In the genomic region with DNA sequence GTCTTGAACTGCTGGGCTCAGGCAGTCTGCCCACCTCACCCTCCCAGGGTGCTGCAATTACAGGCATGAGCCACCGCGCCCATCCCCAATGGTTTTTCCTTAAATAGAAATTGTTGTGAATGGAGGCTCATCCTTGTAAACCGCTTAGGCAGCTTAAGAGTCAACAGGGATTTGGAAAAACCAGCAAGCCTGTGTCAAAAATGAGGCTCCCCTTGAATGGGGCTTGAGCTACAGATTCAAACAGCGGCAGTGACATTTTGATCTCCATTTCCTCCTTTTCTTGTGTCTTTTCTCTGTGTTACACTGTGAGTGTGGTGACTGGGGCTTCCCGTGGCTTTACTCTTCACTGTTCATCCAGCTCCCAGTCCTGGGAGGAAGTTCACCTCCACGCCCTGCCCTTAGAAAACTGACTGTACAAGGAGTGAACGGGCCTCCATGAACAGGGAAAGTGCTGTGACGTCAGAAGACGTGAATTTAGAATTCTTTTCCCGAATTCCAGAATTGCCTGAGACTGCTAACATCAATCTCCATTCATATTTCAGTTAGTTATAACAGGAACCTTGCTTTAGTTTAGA, we compare ENCODE assay signal across 11 cellular contexts. TPM values are rescaled to one million over a fixed set of nuclear protein-coding genes. Genes with fewer than 3 reads are reported as not detected.
DNase-seq lines count a peak whose midpoint lies in the region; ATAC-seq and TF ChIP-seq lines count a peak whose summit lies in the region.
"Had no signal": no experiment of that assay in that cellular context is flagged by ENCODE, and none has a peak within 500 bp of the region (broad histone marks: within the 10 kb centered on the region; RNA-seq: fewer than 3 reads in every experiment).

No MANE protein-coding gene starts in this region.

- H3K4me3 ChIP-seq in stomach = no peak overlapping the region
- H3K4me3 ChIP-seq: GM23338 had no signal

- peak overlapping the region; percentile 72 for H3K27ac Mint-ChIP-seq in activated CD4-positive, alpha-beta T cell treated with anti-CD3 and anti-CD28 coated beads, Interleukin-2, amount 10 ng/mL, durations not matched to agents 24 days and 14 days
- peak overlapping the region; percentile 72 for H3K27ac Mint-ChIP-seq in activated CD8-positive, alpha-beta T cell treated with anti-CD3 and anti-CD28 coated beads, Interleukin-2, amount 10 ng/mL, durations not matched to agents 7 days and 5 days
- peak overlapping the region in 4 of 6 donors; percentile 24 to 76 (median 62) for H3K27ac Mint-ChIP-seq in immature natural killer cell
- H3K27ac Mint-ChIP-seq: GM23338 had no signal

- H3K4me1 Mint-ChIP-seq in activated CD4-positive, alpha-beta T cell treated with anti-CD3 and anti-CD28 coated beads, Interleukin-2, amount 10 ng/mL, durations not matched to agents 24 days and 14 days = peaks cover 27% of the 10 kb centered on the region
- H3K4me1 Mint-ChIP-seq in activated CD8-positive, alpha-beta T cell treated with anti-CD3 and anti-CD28 coated beads, Interleukin-2, amount 10 ng/mL, durations not matched to agents 7 days and 5 days (ENCODE audit: low read depth) = peaks cover 49% of the 10 kb centered on the region
- H3K4me1 Mint-ChIP-seq in immature natural killer cell = peaks cover 12 to 25% of the 10 kb centered on the region in 2 donors
- H3K4me1 Mint-ChIP-seq: GM23338 had no signal

- peak overlapping the region; percentile 58 to 82 (median 75) for H3K27ac ChIP-seq in stomach

- TF ChIP-seq POLR2A in stomach (IDR thresholded peaks at IDR 0.05) = no peak

- no peak for DNase-seq in activated CD4-positive, alpha-beta T cell treated with anti-CD3 and anti-CD28 coated beads, Interleukin-2, amount 10 ng/mL, durations not matched to agents 24 days and 14 days
- no peak for DNase-seq in activated CD4-positive, alpha-beta T cell treated with anti-CD3 and anti-CD28 coated beads for 48 hours
- no peak for DNase-seq in activated CD8-positive, alpha-beta T cell treated with anti-CD3 and anti-CD28 coated beads, Interleukin-2, amount 10 ng/mL, durations not matched to agents 7 days and 5 days
- DNase-seq in immature natural killer cell (no peak), stomach (no peak)
- DNase-seq: cerebellar nuclear complex, NCI-H446 had no signal

- H3K36me3 Mint-ChIP-seq in activated CD4-positive, alpha-beta T cell treated with anti-CD3 and anti-CD28 coated beads, Interleukin-2, amount 10 ng/mL, durations not matched to agents 24 days and 14 days (ENCODE audit: low read depth) = peaks cover 78% of the 10 kb centered on the region
- peaks cover 84% of the 10 kb centered on the region for H3K36me3 Mint-ChIP-seq in activated CD8-positive, alpha-beta T cell treated with anti-CD3 and anti-CD28 coated beads, Interleukin-2, amount 10 ng/mL, durations not matched to agents 7 days and 5 days (ENCODE audit: low read depth)
- peaks cover 27 to 63% (median 27%) of the 10 kb centered on the region in 3 donors for H3K36me3 Mint-ChIP-seq in immature natural killer cell

- CTCF ChIA-PET in activated CD8-positive, alpha-beta T cell treated with anti-CD3 and anti-CD28 coated beads, Interleukin-2, amount 10 ng/mL, durations not matched to agents 7 days and 5 days (lab: Charles Lee) = interaction anchor here (1.1 to 3.4 kb wide), 6 partner anchors 11 to 85 kb away, joined by 3 to 31 read pairs (median 6); no protein-coding TSS in a partner anchor

- WGBS in stomach, 5 donors = 61 to 66% (median 63%) methylated on average over 10 of the region's 10 CpGs

- no peaks in the 10 kb centered on the region for H3K9me3 Mint-ChIP-seq in activated CD4-positive, alpha-beta T cell treated with anti-CD3 and anti-CD28 coated beads, Interleukin-2, amount 10 ng/mL, durations not matched to agents 24 days and 14 days
- no peaks in the 10 kb centered on the region for H3K9me3 Mint-ChIP-seq in activated CD8-positive, alpha-beta T cell treated with anti-CD3 and anti-CD28 coated beads, Interleukin-2, amount 10 ng/mL, durations not matched to agents 7 days and 5 days (ENCODE audit: insufficient read depth)
- H3K9me3 Mint-ChIP-seq in immature natural killer cell = no peaks in the 10 kb centered on the region
- H3K9me3 Mint-ChIP-seq: GM23338 had no signal

- no peaks in the 10 kb centered on the region for H3K27me3 Mint-ChIP-seq in activated CD4-positive, alpha-beta T cell treated with anti-CD3 and anti-CD28 coated beads, Interleukin-2, amount 10 ng/mL, durations not matched to agents 24 days and 14 days
- no peaks in the 10 kb centered on the region for H3K27me3 Mint-ChIP-seq in activated CD8-positive, alpha-beta T cell treated with anti-CD3 and anti-CD28 coated beads, Interleukin-2, amount 10 ng/mL, durations not matched to agents 7 days and 5 days (ENCODE audit: low read depth)
- H3K27me3 Mint-ChIP-seq in immature natural killer cell (ENCODE audit: low read depth in 3 of 3) = no peaks in the 10 kb centered on the region

- H3K9me3 ChIP-seq in stomach = no peaks in the 10 kb centered on the region

- intact Hi-C loops in activated CD4-positive, alpha-beta T cell treated with anti-CD3 and anti-CD28 coated beads, Interleukin-2, amount 10 ng/mL, durations not matched to agents 24 days and 14 days (cut with micrococcal nuclease) = no loop called here
- intact Hi-C loops in stomach (cut with DNase I; ENCODE audit: low total_unique reads) = no loop called here

- no peak for TF ChIP-seq EP300 in stomach (IDR thresholded peaks at IDR 0.05)

- peaks cover 18 to 83% (median 33%) of the 10 kb centered on the region in 4 donors for H3K4me1 ChIP-seq in stomach

- no peaks in the 10 kb centered on the region for H3K27me3 ChIP-seq in stomach

- H3K4me3 Mint-ChIP-seq in activated CD4-positive, alpha-beta T cell treated with anti-CD3 and anti-CD28 coated beads, Interleukin-2, amount 10 ng/mL, durations not matched to agents 24 days and 14 days = peak overlapping the region; percentile 13
- H3K4me3 Mint-ChIP-seq in activated CD8-positive, alpha-beta T cell treated with anti-CD3 and anti-CD28 coated beads, Interleukin-2, amount 10 ng/mL, durations not matched to agents 7 days and 5 days = no peak overlapping the region
- no peak overlapping the region for H3K4me3 Mint-ChIP-seq in immature natural killer cell
- H3K4me3 Mint-ChIP-seq: GM23338 had no signal

- ATAC-seq in activated CD8-positive, alpha-beta T cell treated with anti-CD3 and anti-CD28 coated beads, Interleukin-2, amount 10 ng/mL, durations not matched to agents 7 days and 5 days = no peak
- ATAC-seq in GM18873 (IDR thresholded peaks at IDR 0.05; ENCODE audit: low FRiP score, unreplicated experiment) = no peak
- ATAC-seq in GM21717 (IDR thresholded peaks at IDR 0.05; ENCODE audit: unreplicated experiment) = no peak
- no peak for ATAC-seq in HG03342 (IDR thresholded peaks at IDR 0.05; ENCODE audit: unreplicated experiment)
- ATAC-seq: GM23338 had no signal

- POLR2A ChIA-PET in activated CD8-positive, alpha-beta T cell treated with anti-CD3 and anti-CD28 coated beads, Interleukin-2, amount 10 ng/mL, durations not matched to agents 7 days and 5 days (lab: Charles Lee) = interaction anchor here (1.3 to 4.7 kb wide), 4 partner anchors 11 to 20 kb away, joined by 5 to 28 read pairs (median 8); a partner anchor contains a TSS

- TF ChIP-seq CTCF in stomach (IDR thresholded peaks at IDR 0.05) = no peak

- H3K36me3 ChIP-seq in stomach = peaks cover 87 to 100% (median 99%) of the 10 kb centered on the region in 4 donors

RNA-seq across cellular contexts. Expression of a gene that starts 15.3 kb away (rescaled TPM):
- total RNA-seq in activated CD4-positive, alpha-beta T cell treated with anti-CD3 and anti-CD28 coated beads, Interleukin-2, amount 10 ng/mL, durations not matched to agents 24 days and 14 days = 227 and 247 TPM in 2 replicates
- 100 to 1,000 TPM; 156 to 167 TPM for total RNA-seq in activated CD8-positive, alpha-beta T cell treated with anti-CD3 and anti-CD28 coated beads, Interleukin-2, amount 10 ng/mL, durations not matched to agents 7 days and 5 days
- 100 to 1,000 TPM; 110 to 184 (median 126) TPM for polyA plus RNA-seq in immature natural killer cell
- 10 to 100 TPM in 3 of 5 donors, 1 to 10 TPM in 2; 1.8 to 49.4 (median 11.2) TPM for total RNA-seq in stomach
- polyA plus RNA-seq in stomach = 10 to 100 TPM; 25.4 to 63.4 (median 39.4) TPM

RNA-seq across cellular contexts. Expression of a gene that starts 20.1 kb away (rescaled TPM):
- total RNA-seq in activated CD4-positive, alpha-beta T cell treated with anti-CD3 and anti-CD28 coated beads, Interleukin-2, amount 10 ng/mL, durations not matched to agents 24 days and 14 days = 283 and 291 TPM in 2 replicates
- total RNA-seq in activated CD8-positive, alpha-beta T cell treated with anti-CD3 and anti-CD28 coated beads, Interleukin-2, amount 10 ng/mL, durations not matched to agents 7 days and 5 days = 100 to 1,000 TPM; 424 to 436 TPM
- polyA plus RNA-seq in immature natural killer cell = 100 to 1,000 TPM; 106 to 193 (median 107) TPM
- 100 to 1,000 TPM; 167 to 609 (median 275) TPM for total RNA-seq in stomach
- polyA plus RNA-seq in stomach = 100 to 1,000 TPM; 185 to 475 (median 427) TPM

RNA-seq across cellular contexts. Expression of a gene that starts 47.1 kb away (rescaled TPM):
- 22.7 and 23.1 TPM in 2 replicates for total RNA-seq in activated CD4-positive, alpha-beta T cell treated with anti-CD3 and anti-CD28 coated beads, Interleukin-2, amount 10 ng/mL, durations not matched to agents 24 days and 14 days
- total RNA-seq in activated CD8-positive, alpha-beta T cell treated with anti-CD3 and anti-CD28 coated beads, Interleukin-2, amount 10 ng/mL, durations not matched to agents 7 days and 5 days = 10 to 100 TPM; 83.6 to 84.3 TPM
- polyA plus RNA-seq in immature natural killer cell (100 to 1,000 TPM in 1 of 3 donors, 10 to 100 TPM in 2; 70.4 to 127 (median 97.4) TPM), stomach (10 to 100 TPM in 1 of 3 donors, 1 to 10 TPM in 2; 8.2 to 17.7 (median 8.2) TPM)
- 10 to 100 TPM in 3 of 5 donors, 1 to 10 TPM in 2; 6.2 to 24.5 (median 10.6) TPM for total RNA-seq in stomach
